ENCODE assay signal across 1 cellular context in genomic region chr4:184648220-184649025, GRCh38.
A peak's percentile ranks its signal among the peaks of the same experiment; 100 is the strongest.
TF ChIP-seq lines count a peak whose summit lies in the region.

No MANE protein-coding gene starts in this region.

TF ChIP-seq in HepG2, 621 proteins besides CTCF, POLR2A, EP300 and RAD21 (continued from another document and continues in another):
- TF ChIP-seq AFF4 (CRISPR knock-in tag; IDR thresholded peaks at IDR 0.05) (no peak), REL (CRISPR knock-in tag; conservative IDR thresholded peaks at IDR 0.05) (0 out of 2 replicates have a peak, but pooled peaks have one; percentile 6), ZNF678 (CRISPR knock-in tag; IDR thresholded peaks at IDR 0.05) (no peak), NCOA2 (CRISPR knock-in tag; IDR thresholded peaks at IDR 0.05) (no peak), ZBTB14 (CRISPR knock-in tag; IDR thresholded peaks at IDR 0.05) (no peak), ESRRA (CRISPR knock-in tag; IDR thresholded peaks at IDR 0.05; ENCODE audit: low read depth) (no peak), YEATS4 (CRISPR knock-in tag; IDR thresholded peaks at IDR 0.05; ENCODE audit: borderline replicate concordance) (peak; percentile 68), ZNF432 (CRISPR knock-in tag; IDR thresholded peaks at IDR 0.05; ENCODE audit: borderline replicate concordance) (no peak), RCOR2 (CRISPR knock-in tag; IDR thresholded peaks at IDR 0.05) (no peak), ZNF549 (CRISPR knock-in tag; IDR thresholded peaks at IDR 0.05) (no peak), ZNF777 (CRISPR knock-in tag; IDR thresholded peaks at IDR 0.05) (no peak; the same call in 1 of the 2 replicates), SATB2 (CRISPR knock-in tag; IDR thresholded peaks at IDR 0.05) (no peak), ATF1 (CRISPR knock-in tag; IDR thresholded peaks at IDR 0.05) (no peak), E2F1 (CRISPR knock-in tag; IDR thresholded peaks at IDR 0.05) (no peak), ZEB1 (IDR thresholded peaks at IDR 0.05; ENCODE audit: insufficient replicate concordance, low read depth) (peak; percentile 27), ZNF75D (CRISPR knock-in tag; IDR thresholded peaks at IDR 0.05; ENCODE audit: borderline replicate concordance) (no peak), STAG1 (CRISPR knock-in tag; IDR thresholded peaks at IDR 0.05) (no peak), PHF8 (CRISPR knock-in tag; IDR thresholded peaks at IDR 0.05) (peak; percentile 47; the same call in 1 of the 2 replicates), ZBTB10 (CRISPR knock-in tag; IDR thresholded peaks at IDR 0.05; ENCODE audit: borderline replicate concordance) (no peak), ZNF205 (CRISPR knock-in tag; IDR thresholded peaks at IDR 0.05) (no peak), NFE2L2 (IDR thresholded peaks at IDR 0.05; ENCODE audit: low read length) (no peak), SETDB1 (CRISPR knock-in tag; IDR thresholded peaks at IDR 0.05; ENCODE audit: borderline replicate concordance) (no peak), ZNF468 (CRISPR knock-in tag; IDR thresholded peaks at IDR 0.05) (no peak), ZNF567 (CRISPR knock-in tag; IDR thresholded peaks at IDR 0.05; ENCODE audit: borderline replicate concordance) (no peak), ZNF607 (CRISPR knock-in tag; IDR thresholded peaks at IDR 0.05; ENCODE audit: borderline replicate concordance) (peak; percentile 67; the same call in 1 of the 2 replicates), ZNF552 (CRISPR knock-in tag; IDR thresholded peaks at IDR 0.05; ENCODE audit: borderline replicate concordance) (no peak), TOE1 (CRISPR knock-in tag; IDR thresholded peaks at IDR 0.05) (no peak), NPAS2 (CRISPR knock-in tag; IDR thresholded peaks at IDR 0.05; ENCODE audit: borderline replicate concordance) (no peak), ATM (IDR thresholded peaks at IDR 0.05; ENCODE audit: borderline replicate concordance) (no peak), PAX8 (CRISPR knock-in tag; IDR thresholded peaks at IDR 0.05; ENCODE audit: borderline replicate concordance) (0 out of 2 replicates have a peak, but pooled peaks have one; percentile 44), ZNF501 (CRISPR knock-in tag; IDR thresholded peaks at IDR 0.05) (peak; percentile 15), DNMT3B (CRISPR knock-in tag; conservative IDR thresholded peaks at IDR 0.05) (no peak), ZNF333 (CRISPR knock-in tag; IDR thresholded peaks at IDR 0.05; ENCODE audit: borderline replicate concordance) (no peak), ZSCAN30 (CRISPR knock-in tag; IDR thresholded peaks at IDR 0.05) (no peak), ZSCAN20 (CRISPR knock-in tag; IDR thresholded peaks at IDR 0.05; ENCODE audit: borderline replicate concordance) (peak; percentile 31; the same call in 1 of the 2 replicates), CSRNP1 (CRISPR knock-in tag; IDR thresholded peaks at IDR 0.05) (peak; percentile 7; the same call in 1 of the 2 replicates), ZNF263 (CRISPR knock-in tag; IDR thresholded peaks at IDR 0.05) (0 out of 2 replicates have a peak, but pooled peaks have one; percentile 10)
- TF ChIP-seq, protein P1, sequence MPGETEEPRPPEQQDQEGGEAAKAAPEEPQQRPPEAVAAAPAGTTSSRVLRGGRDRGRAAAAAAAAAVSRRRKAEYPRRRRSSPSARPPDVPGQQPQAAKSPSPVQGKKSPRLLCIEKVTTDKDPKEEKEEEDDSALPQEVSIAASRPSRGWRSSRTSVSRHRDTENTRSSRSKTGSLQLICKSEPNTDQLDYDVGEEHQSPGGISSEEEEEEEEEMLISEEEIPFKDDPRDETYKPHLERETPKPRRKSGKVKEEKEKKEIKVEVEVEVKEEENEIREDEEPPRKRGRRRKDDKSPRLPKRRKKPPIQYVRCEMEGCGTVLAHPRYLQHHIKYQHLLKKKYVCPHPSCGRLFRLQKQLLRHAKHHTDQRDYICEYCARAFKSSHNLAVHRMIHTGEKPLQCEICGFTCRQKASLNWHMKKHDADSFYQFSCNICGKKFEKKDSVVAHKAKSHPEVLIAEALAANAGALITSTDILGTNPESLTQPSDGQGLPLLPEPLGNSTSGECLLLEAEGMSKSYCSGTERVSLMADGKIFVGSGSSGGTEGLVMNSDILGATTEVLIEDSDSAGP (CRISPR knock-in tag; IDR thresholded peaks at IDR 0.05; ENCODE audit: borderline replicate concordance), result peak; percentile 5; the same call in 1 of the 2 replicates
- TF ChIP-seq, protein P2, sequence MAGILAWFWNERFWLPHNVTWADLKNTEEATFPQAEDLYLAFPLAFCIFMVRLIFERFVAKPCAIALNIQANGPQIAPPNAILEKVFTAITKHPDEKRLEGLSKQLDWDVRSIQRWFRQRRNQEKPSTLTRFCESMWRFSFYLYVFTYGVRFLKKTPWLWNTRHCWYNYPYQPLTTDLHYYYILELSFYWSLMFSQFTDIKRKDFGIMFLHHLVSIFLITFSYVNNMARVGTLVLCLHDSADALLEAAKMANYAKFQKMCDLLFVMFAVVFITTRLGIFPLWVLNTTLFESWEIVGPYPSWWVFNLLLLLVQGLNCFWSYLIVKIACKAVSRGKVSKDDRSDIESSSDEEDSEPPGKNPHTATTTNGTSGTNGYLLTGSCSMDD (CRISPR knock-in tag; IDR thresholded peaks at IDR 0.05), result no peak
- TF ChIP-seq, protein P3, sequence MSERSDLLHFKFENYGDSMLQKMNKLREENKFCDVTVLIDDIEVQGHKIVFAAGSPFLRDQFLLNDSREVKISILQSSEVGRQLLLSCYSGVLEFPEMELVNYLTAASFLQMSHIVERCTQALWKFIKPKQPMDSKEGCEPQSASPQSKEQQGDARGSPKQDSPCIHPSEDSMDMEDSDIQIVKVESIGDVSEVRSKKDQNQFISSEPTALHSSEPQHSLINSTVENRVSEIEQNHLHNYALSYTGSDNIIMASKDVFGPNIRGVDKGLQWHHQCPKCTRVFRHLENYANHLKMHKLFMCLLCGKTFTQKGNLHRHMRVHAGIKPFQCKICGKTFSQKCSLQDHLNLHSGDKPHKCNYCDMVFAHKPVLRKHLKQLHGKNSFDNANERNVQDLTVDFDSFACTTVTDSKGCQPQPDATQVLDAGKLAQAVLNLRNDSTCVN (CRISPR knock-in tag; IDR thresholded peaks at IDR 0.05; ENCODE audit: borderline replicate concordance), result 0 out of 2 replicates have a peak, but pooled peaks have one; percentile 16
- TF ChIP-seq, protein P4, sequence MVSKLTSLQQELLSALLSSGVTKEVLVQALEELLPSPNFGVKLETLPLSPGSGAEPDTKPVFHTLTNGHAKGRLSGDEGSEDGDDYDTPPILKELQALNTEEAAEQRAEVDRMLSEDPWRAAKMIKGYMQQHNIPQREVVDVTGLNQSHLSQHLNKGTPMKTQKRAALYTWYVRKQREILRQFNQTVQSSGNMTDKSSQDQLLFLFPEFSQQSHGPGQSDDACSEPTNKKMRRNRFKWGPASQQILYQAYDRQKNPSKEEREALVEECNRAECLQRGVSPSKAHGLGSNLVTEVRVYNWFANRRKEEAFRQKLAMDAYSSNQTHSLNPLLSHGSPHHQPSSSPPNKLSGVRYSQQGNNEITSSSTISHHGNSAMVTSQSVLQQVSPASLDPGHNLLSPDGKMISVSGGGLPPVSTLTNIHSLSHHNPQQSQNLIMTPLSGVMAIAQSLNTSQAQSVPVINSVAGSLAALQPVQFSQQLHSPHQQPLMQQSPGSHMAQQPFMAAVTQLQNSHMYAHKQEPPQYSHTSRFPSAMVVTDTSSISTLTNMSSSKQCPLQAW (CRISPR knock-in tag; IDR thresholded peaks at IDR 0.05), result 0 out of 2 replicates have a peak, but pooled peaks have one; percentile 35
- TF ChIP-seq, protein P5, sequence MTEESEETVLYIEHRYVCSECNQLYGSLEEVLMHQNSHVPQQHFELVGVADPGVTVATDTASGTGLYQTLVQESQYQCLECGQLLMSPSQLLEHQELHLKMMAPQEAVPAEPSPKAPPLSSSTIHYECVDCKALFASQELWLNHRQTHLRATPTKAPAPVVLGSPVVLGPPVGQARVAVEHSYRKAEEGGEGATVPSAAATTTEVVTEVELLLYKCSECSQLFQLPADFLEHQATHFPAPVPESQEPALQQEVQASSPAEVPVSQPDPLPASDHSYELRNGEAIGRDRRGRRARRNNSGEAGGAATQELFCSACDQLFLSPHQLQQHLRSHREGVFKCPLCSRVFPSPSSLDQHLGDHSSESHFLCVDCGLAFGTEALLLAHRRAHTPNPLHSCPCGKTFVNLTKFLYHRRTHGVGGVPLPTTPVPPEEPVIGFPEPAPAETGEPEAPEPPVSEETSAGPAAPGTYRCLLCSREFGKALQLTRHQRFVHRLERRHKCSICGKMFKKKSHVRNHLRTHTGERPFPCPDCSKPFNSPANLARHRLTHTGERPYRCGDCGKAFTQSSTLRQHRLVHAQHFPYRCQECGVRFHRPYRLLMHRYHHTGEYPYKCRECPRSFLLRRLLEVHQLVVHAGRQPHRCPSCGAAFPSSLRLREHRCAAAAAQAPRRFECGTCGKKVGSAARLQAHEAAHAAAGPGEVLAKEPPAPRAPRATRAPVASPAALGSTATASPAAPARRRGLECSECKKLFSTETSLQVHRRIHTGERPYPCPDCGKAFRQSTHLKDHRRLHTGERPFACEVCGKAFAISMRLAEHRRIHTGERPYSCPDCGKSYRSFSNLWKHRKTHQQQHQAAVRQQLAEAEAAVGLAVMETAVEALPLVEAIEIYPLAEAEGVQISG (CRISPR knock-in tag; IDR thresholded peaks at IDR 0.05), result peak; percentile 5
